ENCODE assay signal across 1 cellular context in the genomic region with DNA sequence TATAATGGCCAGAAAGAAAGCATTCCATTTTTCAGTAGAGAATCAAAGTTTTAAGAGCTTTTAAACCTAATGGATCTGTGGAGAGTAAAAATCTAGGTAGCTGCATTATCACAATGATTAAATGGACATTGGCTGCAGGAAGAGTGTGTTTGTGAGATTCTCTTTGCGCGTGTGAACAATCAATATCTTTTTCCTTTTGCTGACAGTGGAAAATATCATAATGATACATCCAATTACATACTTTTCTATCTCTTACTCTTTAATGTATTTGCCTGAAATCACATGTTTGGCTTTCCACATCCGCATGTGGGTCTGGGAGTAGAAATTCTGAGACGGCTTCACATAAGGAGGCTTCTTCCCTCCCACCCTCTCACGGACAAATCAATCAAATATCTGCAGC.
TF ChIP-seq lines count a peak whose summit lies in the region.

No MANE protein-coding gene starts in this region.

TF ChIP-seq in WTC11, 78 proteins besides CTCF, POLR2A, EP300 and RAD21 (continued from another document):
- TF ChIP-seq NFE2L1 (CRISPR knock-in tag; IDR thresholded peaks at IDR 0.05) (no peak), NR2C2 (CRISPR knock-in tag; IDR thresholded peaks at IDR 0.05) (no peak), GTF2I (CRISPR knock-in tag; conservative IDR thresholded peaks at IDR 0.05) (no peak), TEAD4 (CRISPR knock-in tag; IDR thresholded peaks at IDR 0.05) (no peak), SMAD3 (CRISPR knock-in tag; IDR thresholded peaks at IDR 0.05; ENCODE audit: borderline replicate concordance) (no peak), JUN (CRISPR knock-in tag; IDR thresholded peaks at IDR 0.05) (no peak), RELA (CRISPR knock-in tag; IDR thresholded peaks at IDR 0.05; ENCODE audit: borderline replicate concordance) (no peak), ZNF263 (CRISPR knock-in tag; IDR thresholded peaks at IDR 0.05; ENCODE audit: low read depth) (no peak), HMGA2 (CRISPR knock-in tag; IDR thresholded peaks at IDR 0.05) (no peak)
- TF ChIP-seq, protein P1, sequence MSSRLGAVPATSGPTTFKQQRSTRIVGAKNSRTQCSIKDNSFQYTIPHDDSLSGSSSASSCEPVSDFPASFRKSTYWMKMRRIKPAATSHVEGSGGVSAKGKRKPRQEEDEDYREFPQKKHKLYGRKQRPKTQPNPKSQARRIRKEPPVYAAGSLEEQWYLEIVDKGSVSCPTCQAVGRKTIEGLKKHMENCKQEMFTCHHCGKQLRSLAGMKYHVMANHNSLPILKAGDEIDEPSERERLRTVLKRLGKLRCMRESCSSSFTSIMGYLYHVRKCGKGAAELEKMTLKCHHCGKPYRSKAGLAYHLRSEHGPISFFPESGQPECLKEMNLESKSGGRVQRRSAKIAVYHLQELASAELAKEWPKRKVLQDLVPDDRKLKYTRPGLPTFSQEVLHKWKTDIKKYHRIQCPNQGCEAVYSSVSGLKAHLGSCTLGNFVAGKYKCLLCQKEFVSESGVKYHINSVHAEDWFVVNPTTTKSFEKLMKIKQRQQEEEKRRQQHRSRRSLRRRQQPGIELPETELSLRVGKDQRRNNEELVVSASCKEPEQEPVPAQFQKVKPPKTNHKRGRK (CRISPR knock-in tag; IDR thresholded peaks at IDR 0.05; ENCODE audit: borderline replicate concordance): no peak
- TF ChIP-seq, protein P2, sequence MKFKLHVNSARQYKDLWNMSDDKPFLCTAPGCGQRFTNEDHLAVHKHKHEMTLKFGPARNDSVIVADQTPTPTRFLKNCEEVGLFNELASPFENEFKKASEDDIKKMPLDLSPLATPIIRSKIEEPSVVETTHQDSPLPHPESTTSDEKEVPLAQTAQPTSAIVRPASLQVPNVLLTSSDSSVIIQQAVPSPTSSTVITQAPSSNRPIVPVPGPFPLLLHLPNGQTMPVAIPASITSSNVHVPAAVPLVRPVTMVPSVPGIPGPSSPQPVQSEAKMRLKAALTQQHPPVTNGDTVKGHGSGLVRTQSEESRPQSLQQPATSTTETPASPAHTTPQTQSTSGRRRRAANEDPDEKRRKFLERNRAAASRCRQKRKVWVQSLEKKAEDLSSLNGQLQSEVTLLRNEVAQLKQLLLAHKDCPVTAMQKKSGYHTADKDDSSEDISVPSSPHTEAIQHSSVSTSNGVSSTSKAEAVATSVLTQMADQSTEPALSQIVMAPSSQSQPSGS (CRISPR knock-in tag; IDR thresholded peaks at IDR 0.05; ENCODE audit: borderline replicate concordance, low read depth): no peak
- TF ChIP-seq, protein P3, sequence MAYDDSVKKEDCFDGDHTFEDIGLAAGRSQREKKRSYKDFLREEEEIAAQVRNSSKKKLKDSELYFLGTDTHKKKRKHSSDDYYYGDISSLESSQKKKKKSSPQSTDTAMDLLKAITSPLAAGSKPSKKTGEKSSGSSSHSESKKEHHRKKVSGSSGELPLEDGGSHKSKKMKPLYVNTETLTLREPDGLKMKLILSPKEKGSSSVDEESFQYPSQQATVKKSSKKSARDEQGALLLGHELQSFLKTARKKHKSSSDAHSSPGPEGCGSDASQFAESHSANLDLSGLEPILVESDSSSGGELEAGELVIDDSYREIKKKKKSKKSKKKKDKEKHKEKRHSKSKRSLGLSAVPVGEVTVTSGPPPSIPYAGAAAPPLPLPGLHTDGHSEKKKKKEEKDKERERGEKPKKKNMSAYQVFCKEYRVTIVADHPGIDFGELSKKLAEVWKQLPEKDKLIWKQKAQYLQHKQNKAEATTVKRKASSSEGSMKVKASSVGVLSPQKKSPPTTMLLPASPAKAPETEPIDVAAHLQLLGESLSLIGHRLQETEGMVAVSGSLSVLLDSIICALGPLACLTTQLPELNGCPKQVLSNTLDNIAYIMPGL (CRISPR knock-in tag; IDR thresholded peaks at IDR 0.05): no peak
